In the genomic region with DNA sequence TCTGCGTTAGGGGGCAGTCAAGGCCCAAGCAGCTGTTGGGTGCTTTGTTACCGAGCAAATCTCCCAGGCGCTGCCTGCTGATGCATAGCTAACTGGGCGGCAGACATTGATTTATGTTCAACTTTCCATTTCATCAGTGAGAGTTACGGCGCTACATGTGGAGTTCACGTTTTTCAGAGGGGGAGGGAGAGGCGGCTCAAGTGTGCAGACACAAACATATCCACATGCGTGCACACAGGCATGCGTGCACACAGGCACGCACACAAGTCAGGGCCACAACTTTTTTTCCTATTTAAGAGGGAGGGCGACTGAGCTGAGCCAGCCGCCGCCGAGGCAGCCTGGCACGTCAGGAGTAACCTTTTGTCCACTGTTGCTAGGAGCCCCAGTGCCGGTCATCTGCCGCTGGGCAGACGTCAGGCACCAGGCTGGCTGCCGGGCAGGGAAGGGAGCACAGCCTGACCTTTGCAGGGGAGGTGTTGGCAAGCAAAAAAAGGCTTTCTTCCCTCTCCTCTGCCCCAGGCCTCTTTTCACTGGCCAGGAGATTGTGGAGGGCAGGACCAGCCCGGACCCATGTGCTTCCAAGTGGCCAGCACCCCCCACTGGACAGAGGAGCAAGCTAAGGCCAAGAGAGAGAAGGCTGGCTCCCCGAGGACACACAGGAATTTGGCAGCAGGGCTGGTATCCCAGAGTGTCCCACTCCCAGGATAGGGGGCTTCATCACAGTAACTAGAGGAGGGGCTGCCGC, we compare ENCODE assay signal across 9 cellular contexts.
DNase-seq lines count a peak whose midpoint lies in the region; ATAC-seq and TF ChIP-seq lines count a peak whose summit lies in the region.
"Had no signal": no experiment of that assay in that cellular context is flagged by ENCODE, and none has a peak within 500 bp of the region (broad histone marks: within the 10 kb centered on the region; RNA-seq: fewer than 3 reads in every experiment).

No MANE protein-coding gene starts in this region.

- H2AFZ ChIP-seq in OCI-LY7 (ENCODE audit: low read length): peak overlapping the region; percentile 27; the same call in 1 of the 2 replicates

- peaks cover 10% of the 10 kb centered on the region for H3K36me3 Mint-ChIP-seq in activated CD4-positive, alpha-beta memory T cell treated with anti-CD3 and anti-CD28 coated beads, Interleukin-2, amount 10 ng/mL, durations not matched to agents 7 days and 5 days (ENCODE audit: low read depth)

- CTCF ChIA-PET in OCI-LY7 (lab: Charles Lee; ENCODE audit: unreplicated experiment): interaction anchor here (0.6 to 1.3 kb wide), 3 partner anchors 37 to 196 kb away, joined by 3 to 7 read pairs (median 4); no protein-coding TSS in a partner anchor
- CTCF ChIA-PET in activated CD4-positive, alpha-beta memory T cell treated with anti-CD3 and anti-CD28 coated beads, Interleukin-2, amount 10 ng/mL, durations not matched to agents 7 days and 5 days (lab: Charles Lee): no interaction called here

- H3K27ac ChIP-seq in OCI-LY7 (ENCODE audit: low read depth, low read length, poor library complexity, severe bottlenecking) (peak overlapping the region; percentile 18), esophagus muscularis mucosa (replicated peaks in 1 of 4) (peak overlapping the region; percentile 90 to 97 (median 95)), muscle layer of colon (ENCODE audit: low read depth, low read length) (peak overlapping the region; percentile 92)
- H3K27ac ChIP-seq: A549 had no signal

- peak; percentile 83; the same call in 1 of the 2 replicates for TF ChIP-seq CTCF in OCI-LY7 (conservative IDR thresholded peaks at IDR 0.05; ENCODE audit: low read length)
- TF ChIP-seq CTCF in esophagus muscularis mucosa (IDR thresholded peaks at IDR 0.05): peak in 2 of 3 experiments; percentile 78

- WGBS in esophagus muscularis mucosa: 24% methylated on average over 12 of the region's 23 CpGs

- no TSS peak for BruUV-seq in OCI-LY7 (replicated peaks; lab: Mats Ljungman, UMichigan)

- H3K4me3 Mint-ChIP-seq in activated CD4-positive, alpha-beta memory T cell treated with anti-CD3 and anti-CD28 coated beads, Interleukin-2, amount 10 ng/mL, durations not matched to agents 7 days and 5 days: no peak overlapping the region

- H3K9me3 Mint-ChIP-seq in activated CD4-positive, alpha-beta memory T cell treated with anti-CD3 and anti-CD28 coated beads, Interleukin-2, amount 10 ng/mL, durations not matched to agents 7 days and 5 days: no peaks in the 10 kb centered on the region

- H3K9me3 ChIP-seq in OCI-LY7 (ENCODE audit: low read length) (no peaks in the 10 kb centered on the region), esophagus muscularis mucosa (no peaks in the 10 kb centered on the region), muscle layer of colon (ENCODE audit: low read length) (no peaks in the 10 kb centered on the region)
- H3K9me3 ChIP-seq: A549 had no signal

- intact Hi-C loops in OCI-LY7 (cut with micrococcal nuclease; ENCODE audit: unreplicated experiment): loop anchor here (1.0 to 5.0 kb wide), 3 partner anchors 71 to 216 kb away; a partner anchor contains a TSS
- intact Hi-C loops in esophagus muscularis mucosa (cut with DNase I): loop anchor here (2.0 kb wide), 2 partner anchors 134 to 216 kb away; a partner anchor contains a TSS

- no peak for TF ChIP-seq POLR2A in esophagus muscularis mucosa (IDR thresholded peaks at IDR 0.05; ENCODE audit: low read depth)

- POLR2A ChIA-PET in OCI-LY7 (lab: Charles Lee): interaction anchor here (0.6 to 1.5 kb wide), 4 partner anchors 102 to 384 kb away, joined by 3 to 4 read pairs (median 4); a partner anchor contains a TSS
- POLR2A ChIA-PET in activated CD4-positive, alpha-beta memory T cell treated with anti-CD3 and anti-CD28 coated beads, Interleukin-2, amount 10 ng/mL, durations not matched to agents 7 days and 5 days (lab: Charles Lee): no interaction called here

- H3K4me3 ChIP-seq in OCI-LY7 (ENCODE audit: low read depth, low read length, poor library complexity, severe bottlenecking) (peak overlapping the region; percentile 35), esophagus muscularis mucosa (peak overlapping the region; percentile 23 to 43 (median 34)), muscle layer of colon (ENCODE audit: low read depth in 1 of 2, low read length in 2 of 2) (no peak overlapping the region)
- H3K4me3 ChIP-seq: A549 had no signal

- no peaks in the 10 kb centered on the region for H3K27me3 Mint-ChIP-seq in activated CD4-positive, alpha-beta memory T cell treated with anti-CD3 and anti-CD28 coated beads, Interleukin-2, amount 10 ng/mL, durations not matched to agents 7 days and 5 days

- TF ChIP-seq EP300 in esophagus muscularis mucosa (IDR thresholded peaks at IDR 0.05): peak; percentile 56

- H3K4me1 Mint-ChIP-seq in activated CD4-positive, alpha-beta memory T cell treated with anti-CD3 and anti-CD28 coated beads, Interleukin-2, amount 10 ng/mL, durations not matched to agents 7 days and 5 days: peaks cover 23% of the 10 kb centered on the region

- ATAC-seq in GM21529 (IDR thresholded peaks at IDR 0.05; ENCODE audit: unreplicated experiment): no peak

- H3K9me2 ChIP-seq in OCI-LY7 (ENCODE audit: insufficient read depth, low read length): no peaks in the 10 kb centered on the region

- DNase-seq in NCI-H748 (lab: John Stamatoyannopoulos, UW; ENCODE audit: unreplicated experiment) (peak; percentile 33), NCI-H748 treated with DMSO at 0.1 percent for 48 hours (lab: John Stamatoyannopoulos, UW) (no peak), OCI-LY7 (ENCODE audit: low spot score) (peak; percentile 96), esophagus muscularis mucosa (ENCODE audit: extremely low spot score) (peak; percentile 94)
- no peak for DNase-seq in activated CD4-positive, alpha-beta memory T cell treated with anti-CD3 and anti-CD28 coated beads, Interleukin-2, amount 10 ng/mL, durations not matched to agents 7 days and 5 days
- no peak for DNase-seq in stimulated activated CD4-positive, alpha-beta T cell treated with anti-CD3 and anti-CD28 coated beads, Interleukin-4, amount 100 ng/mL, for 24 hours

- H4K20me1 ChIP-seq in OCI-LY7 (ENCODE audit: insufficient read depth, low read length): no peaks in the 10 kb centered on the region

- no peaks in the 10 kb centered on the region for H3K36me3 ChIP-seq in OCI-LY7 (ENCODE audit: insufficient read depth, low read length)
- no peaks in the 10 kb centered on the region for H3K36me3 ChIP-seq in esophagus muscularis mucosa
- no peaks in the 10 kb centered on the region for H3K36me3 ChIP-seq in muscle layer of colon (ENCODE audit: insufficient read depth, low read length)

- no peaks in the 10 kb centered on the region for H3K79me2 ChIP-seq in OCI-LY7 (ENCODE audit: insufficient read depth, low read depth, low read length)

- peak overlapping the region; percentile 64 for H3K4me2 ChIP-seq in OCI-LY7 (ENCODE audit: low read length)
- H3K4me2 ChIP-seq: A549 had no signal

- peak overlapping the region; percentile 35 for H3K9ac ChIP-seq in muscle layer of colon (ENCODE audit: low read length)

- no peak overlapping the region for H3K27ac Mint-ChIP-seq in activated CD4-positive, alpha-beta memory T cell treated with anti-CD3 and anti-CD28 coated beads, Interleukin-2, amount 10 ng/mL, durations not matched to agents 7 days and 5 days

- H3K27me3 ChIP-seq in esophagus muscularis mucosa (no peaks in the 10 kb centered on the region), muscle layer of colon (ENCODE audit: control insufficient read depth in 1 of 2, insufficient read depth in 2 of 2, low read length in 2 of 2) (no peaks in the 10 kb centered on the region)

- H3K4me1 ChIP-seq in OCI-LY7 (ENCODE audit: insufficient read depth, low read length, poor library complexity, severe bottlenecking) (peaks cover 17% of the 10 kb centered on the region), esophagus muscularis mucosa (peaks cover 77 to 99% (median 95%) of the 10 kb centered on the region in 4 donors), muscle layer of colon (ENCODE audit: insufficient read depth, low read length) (peaks cover 81% of the 10 kb centered on the region)
- H3K4me1 ChIP-seq: A549 had no signal

Comparison
In these comparisons a context has a peak if more than half of its experiments do, and no peak if none do; other contexts are left out.
1. DNase-seq: peak in NCI-H748 (single experiment), OCI-LY7 (single experiment) and esophagus muscularis mucosa (single experiment); none in NCI-H748 treated with DMSO at 0.1 percent for 48 hours (single experiment), activated CD4-positive, alpha-beta memory T cell treated with anti-CD3 and anti-CD28 coated beads, Interleukin-2, amount 10 ng/mL, durations not matched to agents 7 days and 5 days (single experiment) and stimulated activated CD4-positive, alpha-beta T cell treated with anti-CD3 and anti-CD28 coated beads, Interleukin-4, amount 100 ng/mL, for 24 hours (single experiment).
2. H3K27ac ChIP-seq: peak in every context shown above with its lines; median percentile 95 in esophagus muscularis mucosa; 92 in muscle layer of colon; 18 in OCI-LY7.
3. H3K4me3 ChIP-seq: peak in OCI-LY7 (single experiment) and esophagus muscularis mucosa (4 of 4); none in muscle layer of colon (0 of 2).